11 cellular contexts compared by ENCODE assay signal in genomic region chr9:137243626-137244485, GRCh38. TPM values are rescaled to one million over a fixed set of nuclear protein-coding genes. Genes with fewer than 3 reads are reported as not detected.
DNase-seq lines count a peak whose midpoint lies in the region; ATAC-seq, FAIRE-seq and TF ChIP-seq lines count a peak whose summit lies in the region.
"Had no signal": no experiment of that assay in that cellular context is flagged by ENCODE, and none has a peak within 500 bp of the region (broad histone marks: within the 10 kb centered on the region; RNA-seq: fewer than 3 reads in every experiment).

No MANE protein-coding gene starts in this region.

- no peak overlapping the region for H2AFZ ChIP-seq in HepG2 (ENCODE audit: low read length)

- intact Hi-C loops in HepG2 (cut with micrococcal nuclease; ENCODE audit: unreplicated experiment), result no loop called here
- intact Hi-C loops in right lobe of liver (cut with DNase I), result no loop called here

- peaks cover 28% of the 10 kb centered on the region for H3K79me2 ChIP-seq in HepG2 (ENCODE audit: insufficient read depth, low read length)

- H3K9me3 ChIP-seq in HepG2 (ENCODE audit: low read length), result no peaks in the 10 kb centered on the region
- H3K9me3 ChIP-seq in right lobe of liver, result no peaks in the 10 kb centered on the region

- peaks cover 10% of the 10 kb centered on the region for H3K36me3 Mint-ChIP-seq in chondrocyte (ENCODE audit: low read depth)

- TF ChIP-seq EP300 in HepG2 (IDR thresholded peaks at IDR 0.05; ENCODE audit: low read depth in 2 of 2, low read length in 2 of 2) (no peak), HepG2 (CRISPR knock-in tag; IDR thresholded peaks at IDR 0.05; ENCODE audit: borderline replicate concordance) (no peak)

- H3K9ac ChIP-seq in HepG2 (ENCODE audit: insufficient read depth, low read depth, low read length), result no peak overlapping the region

- H3K27me3 ChIP-seq in HepG2 (ENCODE audit: control insufficient read depth in 1 of 2, insufficient read depth in 2 of 2, low read length in 2 of 2) (peaks cover 2 to 9% of the 10 kb centered on the region in 2 experiments; a peak in 2 of 5 replicates), right lobe of liver (no peaks in the 10 kb centered on the region)
- H3K27me3 ChIP-seq: cardiac muscle cell had no signal

- CTCF ChIA-PET in HepG2 (lab: Yijun Ruan, JAX; ENCODE audit: low intra/inter-chr PET ratio, low total read pairs), result no interaction called here

- ATAC-seq in HepG2 (peak; percentile 0; the same call in 1 of the 3 replicates), right lobe of liver (no peak), GM18520 (IDR thresholded peaks at IDR 0.05; ENCODE audit: unreplicated experiment) (no peak)

- TF ChIP-seq POLR2A in HepG2 (IDR thresholded peaks at IDR 0.05; ENCODE audit: insufficient read depth in 1 of 2, low read depth in 2 of 2, low read length in 2 of 2) (peak in 1 of 2 experiments; percentile 60; a peak in 2 of 4 replicates), right lobe of liver (IDR thresholded peaks at IDR 0.05) (no peak)

- no TSS peak for BruUV-seq in HepG2 (replicated peaks; lab: Mats Ljungman, UMichigan)

- no peak for DNase-seq in HepG2 (ENCODE audit: low spot score)
- no peak for DNase-seq in right lobe of liver
- DNase-seq in OCI-M2 (lab: John Stamatoyannopoulos, UW; ENCODE audit: unreplicated experiment), result peak; percentile 2
- no peak for DNase-seq in chondrocyte (ENCODE audit: low spot score)
- no peak for DNase-seq in urothelium cell line (ENCODE audit: low spot score)
- DNase-seq in cortex of kidney (lab: John Stamatoyannopoulos, UW), result no peak
- no peak for DNase-seq in NCI-H1694 treated with DMSO at 0.1 percent for 48 hours (lab: John Stamatoyannopoulos, UW)
- DNase-seq: T-helper 9 cell had no signal

- TF ChIP-seq CTCF in HepG2 (CRISPR knock-in tag; IDR thresholded peaks at IDR 0.05) (no peak), right lobe of liver (IDR thresholded peaks at IDR 0.05) (no peak), chondrocyte (IDR thresholded peaks at IDR 0.05) (no peak)

- FAIRE-seq in HepG2 (lab: Jason Lieb, UNC) (no peak), urothelium cell line (lab: Jason Lieb, UNC) (peak; percentile 42)

- peak overlapping the region; percentile 31 for H3K4me3 Mint-ChIP-seq in chondrocyte (ENCODE audit: unreplicated experiment)

- H3K36me3 ChIP-seq in HepG2 (replicated peaks in 1 of 2; ENCODE audit: control insufficient read depth in 1 of 2, insufficient read depth in 2 of 2, low read length in 2 of 2), result peaks cover 4 to 19% of the 10 kb centered on the region in 2 experiments; a peak in 4 of 5 replicates
- peaks cover 0 to 13% (median 8%) of the 10 kb centered on the region in 4 donors for H3K36me3 ChIP-seq in right lobe of liver

- in situ Hi-C loops in HepG2 (cut with HindIII; ENCODE audit: extremely low pct_ligation_motif_present, low pct_unique_long_range_greater_than_20kb), result no loop called here

- H3K4me3 ChIP-seq in HepG2 (replicated peaks in 1 of 3; ENCODE audit: insufficient read depth in 1 of 3, low read depth in 2 of 3, low read length in 3 of 3), result no peak overlapping the region; a peak in 1 of 6 replicates
- no peak overlapping the region for H3K4me3 ChIP-seq in right lobe of liver
- H3K4me3 ChIP-seq: cardiac muscle cell had no signal

- no peak overlapping the region for H3K27ac ChIP-seq in HepG2 (ENCODE audit: extremely low read length, insufficient read depth, low read length)
- H3K27ac ChIP-seq in right lobe of liver, result no peak overlapping the region
- H3K27ac ChIP-seq: cardiac muscle cell had no signal

- H3K27ac Mint-ChIP-seq in chondrocyte (ENCODE audit: unreplicated experiment), result peak overlapping the region; percentile 59

- H3K27me3 Mint-ChIP-seq in chondrocyte (ENCODE audit: low read depth), result no peaks in the 10 kb centered on the region

- H3K4me1 ChIP-seq in HepG2 (ENCODE audit: insufficient read depth, low read length) (peaks cover 64% of the 10 kb centered on the region), right lobe of liver (peaks cover 0 to 17% (median 8%) of the 10 kb centered on the region in 4 donors)

- H3K4me1 Mint-ChIP-seq in chondrocyte (ENCODE audit: low read depth), result peaks cover 29% of the 10 kb centered on the region

- POLR2A ChIA-PET in HepG2 (lab: Yijun Ruan, JAX), result interaction anchor here (1.2 to 7.7 kb wide), 6 partner anchors 10 to 173 kb away, joined by 5 to 317 read pairs (median 5); partner anchors contain the start of genes ANAPC2, NELFB, SAPCD2 and SSNA1

- H3K4me2 ChIP-seq in HepG2 (ENCODE audit: low read depth, low read length), result peak overlapping the region; percentile 99

- 78% methylated on average over 3 of the region's 15 CpGs for WGBS in HepG2 (ENCODE audit: low lambda C conversion rate)
- 50% methylated on average over 2 of the region's 15 CpGs for WGBS in right lobe of liver (ENCODE audit: insufficient coverage, low coverage, low lambda C conversion rate, missing lambda C conversion rate)

- no peaks in the 10 kb centered on the region for H3K9me3 Mint-ChIP-seq in chondrocyte (ENCODE audit: low read depth)

- no peak for TF ChIP-seq RAD21 in HepG2 (CRISPR knock-in tag; IDR thresholded peaks at IDR 0.05)

- H4K20me1 ChIP-seq in HepG2 (ENCODE audit: insufficient read depth, low read length), result peaks cover 27% of the 10 kb centered on the region

RNA-seq across cellular contexts. Expression of gene TUBB4B, which starts 2.8 kb away (rescaled TPM):
- 412 and 481 TPM in 2 replicates for total RNA-seq in HepG2 (2016; rRNA removed; fragmentation: Illumina TruSeq; extraction: Trizol)
- total RNA-seq in HepG2 (2016; cell fraction: cytosol; rRNA removed; fragmentation: Illumina TruSeq; extraction: Trizol; ENCODE audit: low read depth), result 96.3 and 106 TPM in 2 replicates
- total RNA-seq in HepG2 (2016; cell fraction: insoluble cytoplasmic fraction; rRNA removed; fragmentation: Illumina TruSeq; extraction: Trizol), result 424 and 467 TPM in 2 replicates
- total RNA-seq in HepG2 (2016; cell fraction: membrane; rRNA removed; fragmentation: Illumina TruSeq; extraction: Trizol), result 128 TPM in 2 replicates
- 195 and 203 TPM in 2 replicates for total RNA-seq in HepG2 (2016; cell fraction: nucleus; rRNA removed; fragmentation: Illumina TruSeq; extraction: Trizol)
- polyA plus RNA-seq in HepG2 (2011; rRNA removed), result 182 and 243 TPM in 2 replicates
- polyA plus RNA-seq in HepG2 (2011; cell fraction: cytosol; rRNA removed), result 251 and 293 TPM in 2 replicates
- polyA plus RNA-seq in HepG2 (2011; cell fraction: nucleus; rRNA removed), result 210 and 235 TPM in 2 replicates
- 190 and 205 TPM in 2 replicates for polyA plus RNA-seq in HepG2 (2012)
- 115 and 121 TPM in 2 replicates for polyA plus RNA-seq in HepG2 (2016; cell fraction: cytosol; fragmentation: Illumina TruSeq; extraction: Trizol; ENCODE audit: low read depth)
- polyA plus RNA-seq in HepG2 (2016; cell fraction: insoluble cytoplasmic fraction; fragmentation: Illumina TruSeq; extraction: Trizol; ENCODE audit: low read depth), result 587 and 625 TPM in 2 replicates
- 115 and 122 TPM in 2 replicates for polyA plus RNA-seq in HepG2 (2016; cell fraction: membrane; fragmentation: Illumina TruSeq; extraction: Trizol; ENCODE audit: low read depth)
- polyA plus RNA-seq in HepG2 (2016; cell fraction: nucleus; fragmentation: Illumina TruSeq; extraction: Trizol; ENCODE audit: insufficient read depth, low read depth), result 355 and 369 TPM in 2 replicates
- polyA minus RNA-seq in HepG2 (2011; rRNA and poly(A)+ RNA removed; ENCODE audit: low replicate concordance), result 270 and 721 TPM in 2 replicates
- 140 and 144 TPM in 2 replicates for polyA minus RNA-seq in HepG2 (2011; cell fraction: cytosol; rRNA and poly(A)+ RNA removed)
- 74.6 and 75.6 TPM in 2 replicates for polyA minus RNA-seq in HepG2 (2011; cell fraction: nucleus; rRNA and poly(A)+ RNA removed)
- 100 to 1,000 TPM in 5 of 6 experiments, 10 to 100 TPM in 1; 88.4 to 274 (median 124) TPM for total RNA-seq in right lobe of liver
- 117 to 155 TPM (median 121 TPM) in 3 replicates for total RNA-seq in chondrocyte

RNA-seq across cellular contexts. Expression of gene STPG3, which starts 7.2 kb away (rescaled TPM):
- total RNA-seq in HepG2 (2016; rRNA removed; fragmentation: Illumina TruSeq; extraction: Trizol) (not detected in 2 replicates), right lobe of liver (not detected), chondrocyte (not detected in 3 replicates)
- total RNA-seq in HepG2 (2016; cell fraction: cytosol; rRNA removed; fragmentation: Illumina TruSeq; extraction: Trizol; ENCODE audit: low read depth), result not detected in 2 replicates
- not detected in 2 replicates for total RNA-seq in HepG2 (2016; cell fraction: insoluble cytoplasmic fraction; rRNA removed; fragmentation: Illumina TruSeq; extraction: Trizol)
- not detected in 2 replicates for total RNA-seq in HepG2 (2016; cell fraction: membrane; rRNA removed; fragmentation: Illumina TruSeq; extraction: Trizol)
- total RNA-seq in HepG2 (2016; cell fraction: nucleus; rRNA removed; fragmentation: Illumina TruSeq; extraction: Trizol), result not detected in 2 replicates
- not detected in 2 replicates for polyA plus RNA-seq in HepG2 (2011; rRNA removed)
- not detected in 2 replicates for polyA plus RNA-seq in HepG2 (2011; cell fraction: cytosol; rRNA removed)
- 0.45 and 0.50 TPM in 2 replicates for polyA plus RNA-seq in HepG2 (2011; cell fraction: nucleus; rRNA removed)
- polyA plus RNA-seq in HepG2 (2012), result 0.27 and 0.35 TPM in 2 replicates
- not detected in 2 replicates for polyA plus RNA-seq in HepG2 (2016; cell fraction: cytosol; fragmentation: Illumina TruSeq; extraction: Trizol; ENCODE audit: low read depth)
- polyA plus RNA-seq in HepG2 (2016; cell fraction: insoluble cytoplasmic fraction; fragmentation: Illumina TruSeq; extraction: Trizol; ENCODE audit: low read depth), result not detected in 2 replicates
- polyA plus RNA-seq in HepG2 (2016; cell fraction: membrane; fragmentation: Illumina TruSeq; extraction: Trizol; ENCODE audit: low read depth), result not detected in 2 replicates
- polyA plus RNA-seq in HepG2 (2016; cell fraction: nucleus; fragmentation: Illumina TruSeq; extraction: Trizol; ENCODE audit: insufficient read depth, low read depth), result not detected in 2 replicates
- polyA minus RNA-seq in HepG2 (2011; rRNA and poly(A)+ RNA removed; ENCODE audit: low replicate concordance), result 0.23 TPM in 1 of 2 replicates, not detected in the other
- polyA minus RNA-seq in HepG2 (2011; cell fraction: cytosol; rRNA and poly(A)+ RNA removed), result not detected in 2 replicates
- not detected in 2 replicates for polyA minus RNA-seq in HepG2 (2011; cell fraction: nucleus; rRNA and poly(A)+ RNA removed)
- total RNA-seq: urinary bladder had no signal
- polyA plus RNA-seq: urinary bladder had no signal

RNA-seq across cellular contexts. Expression of gene NELFB, which starts 11.3 kb away (rescaled TPM):
- total RNA-seq in HepG2 (2016; rRNA removed; fragmentation: Illumina TruSeq; extraction: Trizol) (38.7 and 45.8 TPM in 2 replicates), right lobe of liver (10 to 100 TPM; 15.6 to 21.6 (median 20.1) TPM), chondrocyte (48.0 to 55.1 TPM (median 52.4 TPM) in 3 replicates)
- 11.1 and 13.7 TPM in 2 replicates for total RNA-seq in HepG2 (2016; cell fraction: cytosol; rRNA removed; fragmentation: Illumina TruSeq; extraction: Trizol; ENCODE audit: low read depth)
- total RNA-seq in HepG2 (2016; cell fraction: insoluble cytoplasmic fraction; rRNA removed; fragmentation: Illumina TruSeq; extraction: Trizol), result 33.9 and 46.1 TPM in 2 replicates
- total RNA-seq in HepG2 (2016; cell fraction: membrane; rRNA removed; fragmentation: Illumina TruSeq; extraction: Trizol), result 31.9 and 34.1 TPM in 2 replicates
- 19.5 and 22.8 TPM in 2 replicates for total RNA-seq in HepG2 (2016; cell fraction: nucleus; rRNA removed; fragmentation: Illumina TruSeq; extraction: Trizol)
- polyA plus RNA-seq in HepG2 (2011; rRNA removed), result 26.5 and 38.0 TPM in 2 replicates
- polyA plus RNA-seq in HepG2 (2011; cell fraction: cytosol; rRNA removed), result 31.2 and 47.6 TPM in 2 replicates
- polyA plus RNA-seq in HepG2 (2011; cell fraction: nucleus; rRNA removed), result 58.0 and 66.2 TPM in 2 replicates
- polyA plus RNA-seq in HepG2 (2012), result 37.0 and 38.0 TPM in 2 replicates
- polyA plus RNA-seq in HepG2 (2016; cell fraction: cytosol; fragmentation: Illumina TruSeq; extraction: Trizol; ENCODE audit: low read depth), result 13.2 and 13.7 TPM in 2 replicates
- polyA plus RNA-seq in HepG2 (2016; cell fraction: insoluble cytoplasmic fraction; fragmentation: Illumina TruSeq; extraction: Trizol; ENCODE audit: low read depth), result 38.8 and 48.5 TPM in 2 replicates
- polyA plus RNA-seq in HepG2 (2016; cell fraction: membrane; fragmentation: Illumina TruSeq; extraction: Trizol; ENCODE audit: low read depth), result 24.3 and 28.9 TPM in 2 replicates
- polyA plus RNA-seq in HepG2 (2016; cell fraction: nucleus; fragmentation: Illumina TruSeq; extraction: Trizol; ENCODE audit: insufficient read depth, low read depth), result 40.4 and 45.0 TPM in 2 replicates
- 63.2 and 70.3 TPM in 2 replicates for polyA minus RNA-seq in HepG2 (2011; rRNA and poly(A)+ RNA removed; ENCODE audit: low replicate concordance)
- 28.7 and 31.0 TPM in 2 replicates for polyA minus RNA-seq in HepG2 (2011; cell fraction: cytosol; rRNA and poly(A)+ RNA removed)
- 10.3 and 11.6 TPM in 2 replicates for polyA minus RNA-seq in HepG2 (2011; cell fraction: nucleus; rRNA and poly(A)+ RNA removed)

RNA-seq across cellular contexts. Expression of gene SLC34A3, which starts 13.2 kb away (rescaled TPM):
- 0.38 and 1.0 TPM in 2 replicates for total RNA-seq in HepG2 (2016; rRNA removed; fragmentation: Illumina TruSeq; extraction: Trizol)
- 0.97 and 1.3 TPM in 2 replicates for total RNA-seq in HepG2 (2016; cell fraction: cytosol; rRNA removed; fragmentation: Illumina TruSeq; extraction: Trizol; ENCODE audit: low read depth)
- total RNA-seq in HepG2 (2016; cell fraction: insoluble cytoplasmic fraction; rRNA removed; fragmentation: Illumina TruSeq; extraction: Trizol), result 0.51 and 0.97 TPM in 2 replicates
- total RNA-seq in HepG2 (2016; cell fraction: membrane; rRNA removed; fragmentation: Illumina TruSeq; extraction: Trizol), result 0.74 and 0.76 TPM in 2 replicates
- 0.60 and 0.81 TPM in 2 replicates for total RNA-seq in HepG2 (2016; cell fraction: nucleus; rRNA removed; fragmentation: Illumina TruSeq; extraction: Trizol)
- polyA plus RNA-seq in HepG2 (2011; rRNA removed), result 0.07 and 0.20 TPM in 2 replicates
- 0.09 and 0.16 TPM in 2 replicates for polyA plus RNA-seq in HepG2 (2011; cell fraction: cytosol; rRNA removed)
- 0.33 and 0.50 TPM in 2 replicates for polyA plus RNA-seq in HepG2 (2011; cell fraction: nucleus; rRNA removed)
- polyA plus RNA-seq in HepG2 (2012), result 0.21 and 0.60 TPM in 2 replicates
- polyA plus RNA-seq in HepG2 (2016; cell fraction: cytosol; fragmentation: Illumina TruSeq; extraction: Trizol; ENCODE audit: low read depth), result 0.59 and 0.93 TPM in 2 replicates
- polyA plus RNA-seq in HepG2 (2016; cell fraction: insoluble cytoplasmic fraction; fragmentation: Illumina TruSeq; extraction: Trizol; ENCODE audit: low read depth), result 0.58 and 0.62 TPM in 2 replicates
- polyA plus RNA-seq in HepG2 (2016; cell fraction: membrane; fragmentation: Illumina TruSeq; extraction: Trizol; ENCODE audit: low read depth), result 0.52 and 0.70 TPM in 2 replicates
- polyA plus RNA-seq in HepG2 (2016; cell fraction: nucleus; fragmentation: Illumina TruSeq; extraction: Trizol; ENCODE audit: insufficient read depth, low read depth), result 1.2 and 1.8 TPM in 2 replicates
- 0.12 and 0.20 TPM in 2 replicates for polyA minus RNA-seq in HepG2 (2011; rRNA and poly(A)+ RNA removed; ENCODE audit: low replicate concordance)
- polyA minus RNA-seq in HepG2 (2011; cell fraction: cytosol; rRNA and poly(A)+ RNA removed), result not detected in 2 replicates
- not detected in 2 replicates for polyA minus RNA-seq in HepG2 (2011; cell fraction: nucleus; rRNA and poly(A)+ RNA removed)
- not detected for total RNA-seq in right lobe of liver
- not detected in 3 replicates for total RNA-seq in chondrocyte
- total RNA-seq: cardiac muscle cell, urinary bladder had no signal
- polyA plus RNA-seq: cardiac muscle cell had no signal

RNA-seq across cellular contexts. Expression of gene RNF224, which starts 16.6 kb away (rescaled TPM):
- total RNA-seq in HepG2 (2016; rRNA removed; fragmentation: Illumina TruSeq; extraction: Trizol), result 0.09 and 0.10 TPM in 2 replicates
- total RNA-seq in HepG2 (2016; cell fraction: cytosol; rRNA removed; fragmentation: Illumina TruSeq; extraction: Trizol; ENCODE audit: low read depth), result not detected in 2 replicates
- not detected in 2 replicates for total RNA-seq in HepG2 (2016; cell fraction: insoluble cytoplasmic fraction; rRNA removed; fragmentation: Illumina TruSeq; extraction: Trizol)
- total RNA-seq in HepG2 (2016; cell fraction: membrane; rRNA removed; fragmentation: Illumina TruSeq; extraction: Trizol), result 0.12 TPM in 1 of 2 replicates, not detected in the other
- not detected in 2 replicates for total RNA-seq in HepG2 (2016; cell fraction: nucleus; rRNA removed; fragmentation: Illumina TruSeq; extraction: Trizol)
- polyA plus RNA-seq in HepG2 (2011; rRNA removed), result not detected in 2 replicates
- polyA plus RNA-seq in HepG2 (2011; cell fraction: cytosol; rRNA removed), result 0.03 and 0.04 TPM in 2 replicates
- 0.07 and 0.11 TPM in 2 replicates for polyA plus RNA-seq in HepG2 (2011; cell fraction: nucleus; rRNA removed)
- 0.33 and 0.51 TPM in 2 replicates for polyA plus RNA-seq in HepG2 (2012)
- not detected in 2 replicates for polyA plus RNA-seq in HepG2 (2016; cell fraction: cytosol; fragmentation: Illumina TruSeq; extraction: Trizol; ENCODE audit: low read depth)
- polyA plus RNA-seq in HepG2 (2016; cell fraction: insoluble cytoplasmic fraction; fragmentation: Illumina TruSeq; extraction: Trizol; ENCODE audit: low read depth), result 0.25 TPM in 1 of 2 replicates, not detected in the other
- not detected in 2 replicates for polyA plus RNA-seq in HepG2 (2016; cell fraction: membrane; fragmentation: Illumina TruSeq; extraction: Trizol; ENCODE audit: low read depth)
- 0.25 TPM in 1 of 2 replicates, not detected in the other for polyA plus RNA-seq in HepG2 (2016; cell fraction: nucleus; fragmentation: Illumina TruSeq; extraction: Trizol; ENCODE audit: insufficient read depth, low read depth)
- 0.10 and 0.44 TPM in 2 replicates for polyA minus RNA-seq in HepG2 (2011; rRNA and poly(A)+ RNA removed; ENCODE audit: low replicate concordance)
- not detected in 2 replicates for polyA minus RNA-seq in HepG2 (2011; cell fraction: cytosol; rRNA and poly(A)+ RNA removed)
- 0.26 TPM in 1 of 2 replicates, not detected in the other for polyA minus RNA-seq in HepG2 (2011; cell fraction: nucleus; rRNA and poly(A)+ RNA removed)
- total RNA-seq in right lobe of liver, result not detected
- 0.22 TPM in 1 of 3 replicates, not detected in the others for total RNA-seq in chondrocyte
- total RNA-seq: cardiac muscle cell, urinary bladder had no signal
- polyA plus RNA-seq: cardiac muscle cell had no signal
